In the genomic region with DNA sequence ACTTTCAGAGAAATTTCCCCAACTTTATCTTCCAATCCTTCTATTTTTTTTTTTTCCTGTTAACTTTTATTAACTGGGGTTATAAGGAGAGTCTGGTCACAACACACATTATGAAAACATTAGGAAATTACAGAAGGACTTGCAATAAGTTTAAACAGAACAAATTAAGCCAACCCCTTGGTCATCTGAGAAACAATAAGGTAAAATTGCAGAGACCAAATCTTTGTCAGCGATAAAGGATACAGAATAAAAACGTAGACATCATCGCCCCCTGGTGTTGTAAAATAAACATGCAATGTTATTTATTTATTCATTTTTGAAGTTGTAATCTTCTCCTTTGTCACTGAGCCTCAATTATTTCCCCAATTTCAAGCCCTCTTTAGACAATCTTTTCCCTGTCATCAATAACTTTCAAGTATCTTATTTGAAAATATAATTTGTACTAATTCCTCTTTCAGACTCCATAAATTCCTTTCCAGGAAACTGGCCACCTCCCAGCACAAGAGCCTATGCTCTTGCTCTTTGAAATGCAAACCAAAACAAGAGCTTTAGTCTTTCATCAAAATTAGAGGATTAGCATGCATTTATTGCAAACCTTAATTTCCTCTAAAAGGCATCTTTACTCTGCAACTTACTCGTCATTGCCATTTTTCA, we compare ENCODE assay signal across 7 cellular contexts. TPM values are rescaled to one million over a fixed set of nuclear protein-coding genes. Genes with fewer than 3 reads are reported as not detected.
DNase-seq lines count a peak whose midpoint lies in the region; ATAC-seq and TF ChIP-seq lines count a peak whose summit lies in the region.

No MANE protein-coding gene starts in this region.

- TF ChIP-seq POLR2A in vagina (IDR thresholded peaks at IDR 0.05), result no peak

- intact Hi-C loops in vagina (cut with DNase I), result loop anchor here (5.0 kb wide), 1 partner anchor 573 kb away; no protein-coding TSS in a partner anchor

- no peaks in the 10 kb centered on the region for H3K4me1 ChIP-seq in vagina

- no peak for ATAC-seq in HG02885 (IDR thresholded peaks at IDR 0.05; ENCODE audit: poor library complexity, unreplicated experiment)

- TF ChIP-seq CTCF in GM12864 (IDR thresholded peaks at IDR 0.05; ENCODE audit: low read depth, low read length, missing control alignments), result peak; percentile 51
- peak; percentile 33 for TF ChIP-seq CTCF in foreskin fibroblast (IDR thresholded peaks at IDR 0.05; ENCODE audit: low read depth, low read length)
- peak in 1 of 3 experiments; percentile 32 for TF ChIP-seq CTCF in vagina (IDR thresholded peaks at IDR 0.05)

- H3K27ac ChIP-seq in SK-N-MC, result no peak overlapping the region
- H3K27ac ChIP-seq in vagina, result no peak overlapping the region

- DNase-seq in GM12864 (ENCODE audit: low read depth) (no peak), LHCN-M2 (ENCODE audit: low read depth) (peak; percentile 35), SK-N-MC (ENCODE audit: low read depth, low spot score) (peak; percentile 18), foreskin fibroblast (peak; percentile 5 to 59), stromal cell of bone marrow (ENCODE audit: low read depth) (peak; percentile 7), vagina (ENCODE audit: extremely low spot score in 2 of 2) (no peak)

- H3K36me3 ChIP-seq in SK-N-MC (ENCODE audit: insufficient read depth, low read length) (no peaks in the 10 kb centered on the region), vagina (no peaks in the 10 kb centered on the region)

- no peaks in the 10 kb centered on the region for H3K9me3 ChIP-seq in SK-N-MC (ENCODE audit: low read depth, low read length)
- no peaks in the 10 kb centered on the region for H3K9me3 ChIP-seq in vagina

- H3K4me3 ChIP-seq in GM12864 (ENCODE audit: low read depth, low read length), result no peak overlapping the region
- H3K4me3 ChIP-seq in SK-N-MC, result no peak overlapping the region
- H3K4me3 ChIP-seq in foreskin fibroblast (ENCODE audit: low read depth in 1 of 2, low read length in 2 of 2), result no peak overlapping the region
- no peak overlapping the region for H3K4me3 ChIP-seq in vagina

- no peak overlapping the region for H3K9ac ChIP-seq in SK-N-MC (ENCODE audit: insufficient read length)

- H3K27me3 ChIP-seq in vagina, result no peaks in the 10 kb centered on the region

RNA-seq across cellular contexts. Expression of a gene that starts 19.5 kb away (rescaled TPM):
- not detected in 2 replicates for total RNA-seq in LHCN-M2 (2014; rRNA removed)
- polyA plus RNA-seq in LHCN-M2 (2012), result not detected
- not detected for total RNA-seq in vagina

RNA-seq across cellular contexts. Expression of a gene that starts 30.4 kb away (rescaled TPM):
- total RNA-seq in LHCN-M2 (2014; rRNA removed), result 34.6 and 35.1 TPM in 2 replicates
- polyA plus RNA-seq in LHCN-M2 (2012), result 16.5 TPM
- not detected for total RNA-seq in vagina

Comparison
In these comparisons a context has a peak if more than half of its experiments do, and no peak if none do; other contexts are left out.
1. DNase-seq: peak in LHCN-M2 (single experiment), SK-N-MC (single experiment), foreskin fibroblast (2 of 2) and stromal cell of bone marrow (single experiment); none in GM12864 (single experiment) and vagina (0 of 2).
2. RNA of a gene that starts 30.4 kb away (total RNA-seq): 34.6 to 35.1 TPM in LHCN-M2; not detected in vagina (single experiment); every median in the first group is over 10 times any median in the second.